Comparison of ENCODE assay signal across 22 cellular contexts in the genomic region with DNA sequence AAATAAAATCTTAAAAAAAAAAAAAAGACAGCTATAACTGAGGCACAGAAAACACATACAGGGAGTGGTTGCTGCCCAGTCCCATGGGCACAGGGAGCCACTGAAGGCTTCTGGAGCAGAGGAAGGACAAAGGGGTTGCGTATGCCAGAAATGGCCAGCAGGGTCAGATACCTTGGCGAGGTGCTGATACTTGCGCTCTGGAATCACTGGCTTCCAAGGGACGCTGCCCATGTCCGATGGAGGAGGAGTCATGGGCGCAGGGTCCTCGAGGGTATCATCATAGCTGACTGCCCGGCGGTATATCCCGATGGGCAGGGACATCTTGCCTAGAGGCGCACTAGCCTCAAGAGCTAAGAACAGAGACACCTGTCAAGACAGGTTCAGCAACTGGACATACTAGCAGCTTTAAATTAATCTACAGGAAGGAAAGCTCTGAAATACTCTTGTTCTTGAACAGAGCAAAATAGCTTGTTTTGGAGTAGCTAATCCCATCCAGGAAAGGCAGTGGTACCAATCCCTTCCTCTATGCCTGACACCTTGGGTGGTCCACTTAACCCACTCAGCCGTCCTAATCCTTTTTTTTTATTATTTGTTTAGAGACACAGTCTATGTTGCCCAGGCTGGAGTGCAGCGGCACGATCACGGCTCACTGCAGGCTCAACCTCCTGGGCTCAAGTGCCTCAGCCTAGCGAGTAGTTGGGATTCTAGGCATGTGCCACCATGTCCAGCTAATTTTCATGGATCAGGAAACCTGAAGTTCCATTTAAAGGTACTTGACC. TPM values are rescaled to one million over a fixed set of nuclear protein-coding genes. Genes with fewer than 3 reads are reported as not detected.
DNase-seq lines count a peak whose midpoint lies in the region; ATAC-seq and TF ChIP-seq lines count a peak whose summit lies in the region.
"Had no signal": no experiment of that assay in that cellular context is flagged by ENCODE, and none has a peak within 500 bp of the region (broad histone marks: within the 10 kb centered on the region; RNA-seq: fewer than 3 reads in every experiment).

No MANE protein-coding gene starts in this region.

- WGBS in H9 (ENCODE audit: extremely low coverage, insufficient read length, low lambda C conversion rate): no CpG with 5 or more reads among the region's 16 CpGs

- DNase-seq in DMS79 treated with DMSO at 0.1 percent for 48 hours (lab: John Stamatoyannopoulos, UW) (peak; percentile 45), H9 (peak; percentile 49), SJCRH30 (peak; percentile 69 to 75), left kidney (ENCODE audit: low read depth, low spot score) (peak; percentile 39), KG1 (lab: John Stamatoyannopoulos, UW) (no peak)
- DNase-seq: activated CD4-positive, alpha-beta T cell treated with anti-CD3 and anti-CD28 coated beads for 1 hour; activated T-cell treated with anti-CD3 and anti-CD28 coated beads, Interleukin-2, amount 50 U/mL, for 4 hours; cerebellar nuclear complex; erythroblast; gastrocnemius medialis; kidney glomerular epithelial cell; NCI-H146; RPMI8226; stimulated activated CD4-positive, alpha-beta T cell treated with anti-CD3 and anti-CD28 coated beads, Interleukin-12 subunit alpha, Interleukin-12 subunit beta, amount 100 ng/mL, for 4 hours; substantia nigra had no signal

- H2BK120ac ChIP-seq in H9 (ENCODE audit: low read depth, low read length, poor library complexity, severe bottlenecking): no peak overlapping the region

- H3K23me2 ChIP-seq in H9 (ENCODE audit: insufficient read length, low read depth, low read length, poor library complexity, severe bottlenecking): no peaks in the 10 kb centered on the region

- no peak overlapping the region for H4K8ac ChIP-seq in H9 (replicated peaks; ENCODE audit: insufficient read length, low read depth, low read length)

- H3K14ac ChIP-seq in H9 (ENCODE audit: insufficient read depth, low read length): no peak overlapping the region

- no peak overlapping the region for H4K5ac ChIP-seq in H9 (ENCODE audit: insufficient read length, low read depth, low read length)

- no peaks in the 10 kb centered on the region for H3K9me3 ChIP-seq in H9 (ENCODE audit: control insufficient read depth, low read depth, low read length)
- no peaks in the 10 kb centered on the region for H3K9me3 ChIP-seq in SJCRH30 (replicated peaks)
- H3K9me3 ChIP-seq: ascending aorta, gastrocnemius medialis, right atrium auricular region had no signal

- no peak overlapping the region for H2BK15ac ChIP-seq in H9 (ENCODE audit: low read depth, low read length)

- no peak overlapping the region for H3K4me3 ChIP-seq in SJCRH30
- H3K4me3 ChIP-seq: ascending aorta, gastrocnemius medialis, right atrium auricular region had no signal

- no peaks in the 10 kb centered on the region; the same call in 1 of the 2 replicates for H3K4me1 ChIP-seq in H9 (ENCODE audit: insufficient read depth, low read length)
- H3K4me1 ChIP-seq in SJCRH30: peaks cover 17% of the 10 kb centered on the region

- H3T11ph ChIP-seq in H9 (ENCODE audit: low read length): no peak overlapping the region

- H2AFZ ChIP-seq in H9 (ENCODE audit: low read length): no peak overlapping the region

- no peaks in the 10 kb centered on the region for H3K9me3 Mint-ChIP-seq in H9
- H3K9me3 Mint-ChIP-seq: activated naive CD4-positive, alpha-beta T cell treated with anti-CD3 and anti-CD28 coated beads, Interleukin-2, amount 50 U/mL, for 24 hours; activated T-cell treated with anti-CD3 and anti-CD28 coated beads, Interleukin-2, amount 50 U/mL, for 4 hours; memory B cell had no signal

- H3K4ac ChIP-seq in H9 (ENCODE audit: low read depth, low read length): no peak overlapping the region

- H3K79me1 ChIP-seq in H9 (ENCODE audit: insufficient read depth, low read depth, low read length, poor library complexity, severe bottlenecking): peaks cover 3% of the 10 kb centered on the region

- no peak overlapping the region for H2BK5ac ChIP-seq in H9 (ENCODE audit: insufficient read length, low read length)

- peaks cover 50% of the 10 kb centered on the region for H3K36me3 ChIP-seq in SJCRH30

- H3K27me3 Mint-ChIP-seq in H9 (ENCODE audit: low read depth): no peaks in the 10 kb centered on the region
- H3K27me3 Mint-ChIP-seq: activated naive CD4-positive, alpha-beta T cell treated with anti-CD3 and anti-CD28 coated beads, Interleukin-2, amount 50 U/mL, for 24 hours; memory B cell had no signal

- H3K27me3 ChIP-seq in H9 (ENCODE audit: insufficient read depth, low read length) (no peaks in the 10 kb centered on the region), SJCRH30 (no peaks in the 10 kb centered on the region)
- H3K27me3 ChIP-seq: ascending aorta, gastrocnemius medialis, right atrium auricular region had no signal

- no peak overlapping the region for H2BK20ac ChIP-seq in H9 (ENCODE audit: low read depth, low read length, poor library complexity, severe bottlenecking)

- H2AK5ac ChIP-seq in H9 (ENCODE audit: insufficient read length, low read length): no peak overlapping the region

- no peak overlapping the region for H4K91ac ChIP-seq in H9 (ENCODE audit: insufficient read length, low read depth, low read length)

- no peak overlapping the region for H3K23ac ChIP-seq in H9 (ENCODE audit: insufficient read length, low read depth, low read length)

- H4K20me1 ChIP-seq in H9 (ENCODE audit: control insufficient read depth, insufficient read depth, insufficient read length): no peaks in the 10 kb centered on the region

- peaks cover 6% of the 10 kb centered on the region; the same call in 1 of the 2 replicates for H3K79me2 ChIP-seq in H9 (ENCODE audit: insufficient read depth, low read length)

- ATAC-seq in HG03439 (IDR thresholded peaks at IDR 0.05; ENCODE audit: unreplicated experiment): no peak
- no peak for ATAC-seq in HG02623 (IDR thresholded peaks at IDR 0.05; ENCODE audit: unreplicated experiment)
- ATAC-seq: activated T-cell treated with anti-CD3 and anti-CD28 coated beads, Interleukin-2, amount 50 U/mL, for 4 hours; gastrocnemius medialis had no signal

- no peak overlapping the region for H3K4me2 ChIP-seq in H9 (ENCODE audit: insufficient read depth, insufficient read length, low read length)

- no peak overlapping the region for H3K18ac ChIP-seq in H9 (ENCODE audit: insufficient read length, low read depth, low read length)

- peak overlapping the region in 1 of 3 experiments; percentile 76; a peak in 2 of 7 replicates for H3K27ac Mint-ChIP-seq in H9

- no peak overlapping the region for H2BK12ac ChIP-seq in H9 (ENCODE audit: insufficient read length, low read depth, low read length)

- no peak overlapping the region for H3K56ac ChIP-seq in H9 (ENCODE audit: insufficient read length, low read depth, low read length)

- H3K4me1 Mint-ChIP-seq in H9: peaks cover 6 to 10% of the 10 kb centered on the region in 2 experiments

- H3K9ac ChIP-seq in H9 (ENCODE audit: extremely low read depth, insufficient read length, low read length): no peak overlapping the region

- H3K36me3 Mint-ChIP-seq in H9 (ENCODE audit: insufficient read depth in 1 of 3, low read depth in 3 of 3): peaks cover 41 to 88% (median 73%) of the 10 kb centered on the region in 3 experiments

- H3K27ac ChIP-seq in H9 (ENCODE audit: insufficient read length, low read depth, low read length) (no peak overlapping the region), SJCRH30 (no peak overlapping the region)
- H3K27ac ChIP-seq: ascending aorta, gastrocnemius medialis, right atrium auricular region had no signal

- H3K4me3 Mint-ChIP-seq in H9: no peak overlapping the region
- H3K4me3 Mint-ChIP-seq: activated naive CD4-positive, alpha-beta T cell treated with anti-CD3 and anti-CD28 coated beads, Interleukin-2, amount 50 U/mL, for 24 hours; activated T-cell treated with anti-CD3 and anti-CD28 coated beads, Interleukin-2, amount 50 U/mL, for 4 hours; memory B cell had no signal

- peak; percentile 56 for TF ChIP-seq CTCF in H9 (conservative IDR thresholded peaks at IDR 0.05)

RNA-seq across cellular contexts. Expression of a gene that starts 6.0 kb away (rescaled TPM):
- 128 and 136 TPM in 2 replicates for total RNA-seq in H9 (2021)
- total RNA-seq in SJCRH30 (2014; rRNA removed; shearing (Covaris generic)): 119 TPM in 2 replicates

RNA-seq across cellular contexts. Expression of a gene that starts 9.7 kb away (rescaled TPM):
- total RNA-seq in H9 (2021): 7.9 and 9.6 TPM in 2 replicates
- total RNA-seq in SJCRH30 (2014; rRNA removed; shearing (Covaris generic)): 5.7 and 6.5 TPM in 2 replicates
- total RNA-seq: H4 had no signal

RNA-seq across cellular contexts. Expression of a gene that starts 32.8 kb away (rescaled TPM):
- total RNA-seq in H9 (2021): 104 and 114 TPM in 2 replicates
- 47.8 and 52.9 TPM in 2 replicates for total RNA-seq in SJCRH30 (2014; rRNA removed; shearing (Covaris generic))
- total RNA-seq: ascending aorta had no signal

RNA-seq across cellular contexts. Expression of a gene that starts 33.0 kb away (rescaled TPM):
- 92.3 and 92.8 TPM in 2 replicates for total RNA-seq in H9 (2021)
- 170 and 175 TPM in 2 replicates for total RNA-seq in SJCRH30 (2014; rRNA removed; shearing (Covaris generic))
